ENCODE assay signal across 26 cellular contexts in genomic region chr9:121009657-121010056, GRCh38. TPM values are rescaled to one million over a fixed set of nuclear protein-coding genes. Genes with fewer than 3 reads are reported as not detected.
A peak's percentile ranks its signal among the peaks of the same experiment; 100 is the strongest.
DNase-seq lines count a peak whose midpoint lies in the region; ATAC-seq, FAIRE-seq and TF ChIP-seq lines count a peak whose summit lies in the region.
"Had no signal": no experiment of that assay in that cellular context is flagged by ENCODE, and none has a peak within 500 bp of the region (broad histone marks: within the 10 kb centered on the region; RNA-seq: fewer than 3 reads in every experiment).

No MANE protein-coding gene starts in this region.

- no peak overlapping the region for H4K91ac ChIP-seq in H1 (replicated peaks; ENCODE audit: insufficient read length, low read length)

- TF ChIP-seq CTCF in CD14-positive monocyte (IDR thresholded peaks at IDR 0.05) (no peak), H1 (IDR thresholded peaks at IDR 0.05; ENCODE audit: control extremely low read depth in 1 of 3, insufficient read depth in 1 of 3, low read depth in 1 of 3, low read length in 3 of 3) (no peak), nephron progenitor cell (IDR thresholded peaks at IDR 0.05) (no peak)

- H3K14ac ChIP-seq in H1 (ENCODE audit: insufficient read length), result no peak overlapping the region

- H3K27me3 ChIP-seq in H1 (replicated peaks in 1 of 4; ENCODE audit: control insufficient read depth in 3 of 4, extremely low read depth in 1 of 4, insufficient read depth in 3 of 4, low read length in 3 of 4), result no peaks in the 10 kb centered on the region
- H3K27me3 ChIP-seq: cardiac muscle cell, esophagus squamous epithelium, hepatocyte had no signal

- H3K4me3 Mint-ChIP-seq in CD14-positive monocyte (no peak overlapping the region), nephron progenitor cell (no peak overlapping the region)
- H3K4me3 Mint-ChIP-seq: activated naive CD4-positive, alpha-beta T cell treated with anti-CD3 and anti-CD28 coated beads, Interleukin-2, amount 10 ng/mL, durations not matched to agents 7 days and 5 days; activated T-cell treated with anti-CD3 and anti-CD28 coated beads, Interleukin-2, amount 50 U/mL, for 4 hours; CD4-positive, CD25-positive, alpha-beta regulatory T cell; T-helper 2 cell treated with Interferon-gamma antibody and Interleukin-4, amounts not matched to agents 5 μg/mL and 100 μg/mL, for 36 hours had no signal

- no peak overlapping the region for H2BK20ac ChIP-seq in H1 (ENCODE audit: low read length)

- no peak overlapping the region for H3K27ac ChIP-seq in H1 (ENCODE audit: low read depth, low read length)
- H3K27ac ChIP-seq: cardiac muscle cell, esophagus squamous epithelium, hepatocyte, SK-N-MC had no signal

- H3K4me1 Mint-ChIP-seq in CD14-positive monocyte, result peaks cover 9% of the 10 kb centered on the region
- H3K4me1 Mint-ChIP-seq in nephron progenitor cell, result peaks cover 8% of the 10 kb centered on the region
- H3K4me1 Mint-ChIP-seq: activated naive CD4-positive, alpha-beta T cell treated with anti-CD3 and anti-CD28 coated beads, Interleukin-2, amount 10 ng/mL, durations not matched to agents 7 days and 5 days had no signal

- 86% methylated on average over 3 of the region's 3 CpGs; no CpG with 5 or more reads in 1 of the 2 experiments for WGBS in H1 (ENCODE audit: extremely low coverage in 1 of 2, insufficient coverage in 1 of 2, insufficient read length in 1 of 2, insufficient replicate concordance in 2 of 2, low coverage in 1 of 2, low lambda C conversion rate in 2 of 2, missing lambda C conversion rate in 1 of 2), 2 experiments

- peak overlapping the region; percentile 89 for H2AFZ ChIP-seq in H1 (ENCODE audit: low read length)
- H2AFZ ChIP-seq: hepatocyte had no signal

- ATAC-seq in GM21360 (IDR thresholded peaks at IDR 0.05; ENCODE audit: unreplicated experiment), result no peak
- no peak for ATAC-seq in GM18868 (IDR thresholded peaks at IDR 0.05; ENCODE audit: unreplicated experiment)
- ATAC-seq: activated T-cell treated with anti-CD3 and anti-CD28 coated beads, Interleukin-2, amount 50 U/mL, for 4 hours; stimulated activated naive CD8-positive, alpha-beta T cell treated with anti-CD3 and anti-CD28 coated beads, Interleukin-15, Interleukin-2, amounts not matched to agents 100 U/mL and 50 U/mL, for 24 hours had no signal

- no peak overlapping the region for H4K5ac ChIP-seq in H1 (ENCODE audit: insufficient read length, low read depth, low read length)

- no peak for TF ChIP-seq RAD21 in H1 (IDR thresholded peaks at IDR 0.05 in 1 of 2, conservative IDR thresholded peaks at IDR 0.05 in 1 of 2; ENCODE audit: low read depth in 2 of 2, low read length in 2 of 2)

- H2BK5ac ChIP-seq in H1 (ENCODE audit: low read depth, low read length), result no peak overlapping the region

- H3K36me3 Mint-ChIP-seq in CD14-positive monocyte (peaks cover 8 to 13% of the 10 kb centered on the region in 2 donors), nephron progenitor cell (ENCODE audit: low read depth) (peaks cover 5% of the 10 kb centered on the region)
- H3K36me3 Mint-ChIP-seq: activated naive CD4-positive, alpha-beta T cell treated with anti-CD3 and anti-CD28 coated beads, Interleukin-2, amount 10 ng/mL, durations not matched to agents 7 days and 5 days had no signal

- H3K79me1 ChIP-seq in H1 (ENCODE audit: low read depth, low read length), result no peaks in the 10 kb centered on the region

- no peak for FAIRE-seq in H1 (lab: Jason Lieb, UNC)
- FAIRE-seq: frontal cortex had no signal

- no peak overlapping the region for H3K56ac ChIP-seq in H1 (replicated peaks; ENCODE audit: insufficient read length, low read depth, low read length)

- no peaks in the 10 kb centered on the region for H3K4me1 ChIP-seq in H1 (replicated peaks in 1 of 4; ENCODE audit: control insufficient read depth in 3 of 4, insufficient read depth in 4 of 4, low read length in 3 of 4)
- H3K4me1 ChIP-seq: esophagus squamous epithelium had no signal

- no peak overlapping the region for H3K23ac ChIP-seq in H1 (ENCODE audit: insufficient read length)

- H3K18ac ChIP-seq in H1 (ENCODE audit: extremely low read depth, low read length), result no peak overlapping the region

- H3K27ac Mint-ChIP-seq in CD14-positive monocyte, result peak overlapping the region in 1 of 7 donors; percentile 66
- no peak overlapping the region for H3K27ac Mint-ChIP-seq in nephron progenitor cell
- H3K27ac Mint-ChIP-seq: activated naive CD4-positive, alpha-beta T cell treated with anti-CD3 and anti-CD28 coated beads, Interleukin-2, amount 10 ng/mL, durations not matched to agents 7 days and 5 days; T-helper 2 cell treated with Interferon-gamma antibody and Interleukin-4, amounts not matched to agents 5 μg/mL and 100 μg/mL, for 36 hours had no signal

- no peak overlapping the region for H2BK15ac ChIP-seq in H1 (ENCODE audit: low read length)

- H4K8ac ChIP-seq in H1 (ENCODE audit: extremely low read depth, insufficient read depth, low read length), result no peak overlapping the region; the same call in 1 of the 2 replicates

- H2AK5ac ChIP-seq in H1 (ENCODE audit: low read depth, low read length), result no peak overlapping the region

- no peaks in the 10 kb centered on the region for H3K27me3 Mint-ChIP-seq in CD14-positive monocyte (ENCODE audit: low read depth in 3 of 3)
- H3K27me3 Mint-ChIP-seq in nephron progenitor cell (ENCODE audit: low read depth, poor library complexity), result peaks cover 9% of the 10 kb centered on the region
- H3K27me3 Mint-ChIP-seq: activated naive CD4-positive, alpha-beta T cell treated with anti-CD3 and anti-CD28 coated beads, Interleukin-2, amount 10 ng/mL, durations not matched to agents 7 days and 5 days; CD4-positive, CD25-positive, alpha-beta regulatory T cell had no signal

- CTCF ChIA-PET in H1 (lab: Charles Lee; ENCODE audit: partially characterized antibody), result interaction anchor here (1.7 kb wide), 1 partner anchor 28 kb away, joined by 4 read pairs; no protein-coding TSS in a partner anchor

- peak overlapping the region; percentile 84; the same call in 1 of the 2 replicates for H2BK12ac ChIP-seq in H1 (ENCODE audit: low read depth, low read length)

- no peak for TF ChIP-seq POLR2A in H1 (IDR thresholded peaks at IDR 0.05; ENCODE audit: control extremely low read depth in 1 of 2, low read depth in 2 of 2, low read length in 2 of 2)

- H3K4me2 ChIP-seq in H1 (ENCODE audit: insufficient read depth in 1 of 2, low read depth in 2 of 2, low read length in 2 of 2), result no peak overlapping the region
- H3K4me2 ChIP-seq: hepatocyte, smooth muscle cell had no signal

- no peak overlapping the region for H3K4me3 ChIP-seq in H1 (ENCODE audit: extremely low read depth in 1 of 4, insufficient read depth in 2 of 4, low read depth in 3 of 4, low read length in 4 of 4)
- H3K4me3 ChIP-seq: cardiac muscle cell, esophagus squamous epithelium, hepatocyte, SK-N-MC, smooth muscle cell had no signal

- no peaks in the 10 kb centered on the region for H3K79me2 ChIP-seq in H1 (ENCODE audit: control insufficient read depth in 1 of 2, insufficient read depth in 2 of 2, low read length in 2 of 2)
- H3K79me2 ChIP-seq: hepatocyte had no signal

- intact Hi-C loops in CD14-positive monocyte (cut with micrococcal nuclease), result no loop called here

- DNase-seq in CD14-positive monocyte (ENCODE audit: low spot score) (peak; percentile 51), GDM1 (lab: John Stamatoyannopoulos, UW) (peak; percentile 39), SKM-1 (lab: John Stamatoyannopoulos, UW; ENCODE audit: unreplicated experiment) (peak; percentile 8), H1 (ENCODE audit: low read depth in 1 of 2, low spot score in 2 of 2) (no peak), nephron progenitor cell (no peak)
- DNase-seq: activated CD4-positive, CD25-positive, alpha-beta regulatory T cell; activated CD8-positive, alpha-beta memory T cell treated with anti-CD3 and anti-CD28 coated beads for 24 hours; activated naive CD4-positive, alpha-beta T cell treated with anti-CD3 and anti-CD28 coated beads, Interleukin-2, amount 10 ng/mL, durations not matched to agents 7 days and 5 days; activated T-cell treated with anti-CD3 and anti-CD28 coated beads, Interleukin-2, amount 50 U/mL, for 4 hours; anterior cingulate cortex; CD4-positive, CD25-positive, alpha-beta regulatory T cell; cortex of kidney; esophagus squamous epithelium; mesendoderm; MM.1S; NCI-H510A; stimulated activated CD4-positive, alpha-beta T cell treated with anti-CD3 and anti-CD28 coated beads, Interleukin-4, amount 100 ng/mL, for 1 hour; stimulated activated naive CD8-positive, alpha-beta T cell treated with anti-CD3 and anti-CD28 coated beads, Interleukin-15, Interleukin-2, amounts not matched to agents 100 U/mL and 50 U/mL, for 24 hours had no signal

- H3K9me3 ChIP-seq in H1 (ENCODE audit: insufficient read depth in 2 of 2, low read depth in 1 of 2, low read length in 1 of 2), result no peaks in the 10 kb centered on the region
- H3K9me3 ChIP-seq: esophagus squamous epithelium had no signal

- no peaks in the 10 kb centered on the region for H4K20me1 ChIP-seq in H1 (replicated peaks in 1 of 2; ENCODE audit: control insufficient read depth in 1 of 2, insufficient read depth in 2 of 2, low read length in 2 of 2)

- no peaks in the 10 kb centered on the region for H3K9me3 Mint-ChIP-seq in CD14-positive monocyte
- no peaks in the 10 kb centered on the region for H3K9me3 Mint-ChIP-seq in nephron progenitor cell
- H3K9me3 Mint-ChIP-seq: activated naive CD4-positive, alpha-beta T cell treated with anti-CD3 and anti-CD28 coated beads, Interleukin-2, amount 10 ng/mL, durations not matched to agents 7 days and 5 days; activated T-cell treated with anti-CD3 and anti-CD28 coated beads, Interleukin-2, amount 50 U/mL, for 4 hours; T-helper 2 cell treated with Interferon-gamma antibody and Interleukin-4, amounts not matched to agents 5 μg/mL and 100 μg/mL, for 36 hours had no signal

- POLR2A ChIA-PET in H1 (lab: Charles Lee; ENCODE audit: partially characterized antibody), result interaction anchor here (0.7 kb wide), 1 partner anchor 113 kb away, joined by 3 read pairs; no protein-coding TSS in a partner anchor

- no peak for TF ChIP-seq EP300 in H1 (IDR thresholded peaks at IDR 0.05; ENCODE audit: borderline replicate concordance in 1 of 2, low read depth in 2 of 2, low read length in 2 of 2)

- no peaks in the 10 kb centered on the region for H3K23me2 ChIP-seq in H1 (ENCODE audit: low read depth, low read length)

- no peak overlapping the region for H3K9ac ChIP-seq in H1 (replicated peaks in 1 of 4; ENCODE audit: extremely low read depth in 1 of 4, low read depth in 3 of 4, low read length in 3 of 4)

- no peaks in the 10 kb centered on the region for H3K36me3 ChIP-seq in H1 (ENCODE audit: control insufficient read depth in 2 of 4, insufficient read depth in 4 of 4, low read length in 3 of 4)
- H3K36me3 ChIP-seq: cardiac muscle cell had no signal

- no peak overlapping the region for H2BK120ac ChIP-seq in H1 (replicated peaks; ENCODE audit: low read depth, low read length)

- H3K4ac ChIP-seq in H1 (replicated peaks; ENCODE audit: insufficient read length, low read depth, low read length), result no peak overlapping the region

RNA-seq across cellular contexts. Expression of gene C5, which starts 40.4 kb away (rescaled TPM):
- polyA plus RNA-seq in CD14-positive monocyte, result 1 to 10 TPM in 1 of 2 donors, under 1 TPM in 1; 0.66 to 1.2 TPM
- 0.15 and 0.24 TPM in 2 replicates for total RNA-seq in H1 (2021; fragmentation: NEBNext Ultra II Directional; extraction: Animal tissue kit (Norgen Biotek cat#: 25700))
- 0.35 and 0.46 TPM in 2 replicates for polyA plus RNA-seq in H1 (2011; rRNA removed)
- polyA plus RNA-seq in H1 (2011; cell fraction: cytosol; rRNA removed), result 0.58 TPM
- polyA plus RNA-seq in H1 (2011; cell fraction: nucleus; rRNA removed), result 0.50 TPM
- polyA plus RNA-seq in H1 (2012, experiment 1 of 2), result 0.15 to 0.68 TPM (median 0.42 TPM) in 4 replicates
- polyA plus RNA-seq in H1 (2012, experiment 2 of 2), result 0.03 TPM
- polyA plus RNA-seq in H1 (2013, experiment 1 of 2), result 0.26 TPM
- 0.09 TPM for polyA plus RNA-seq in H1 (2013, experiment 2 of 2)
- 0.28 and 0.54 TPM in 2 replicates for polyA minus RNA-seq in H1 (2011; rRNA and poly(A)+ RNA removed)
- polyA minus RNA-seq in H1 (2011; cell fraction: cytosol; rRNA and poly(A)+ RNA removed), result not detected
- 1.3 TPM for polyA minus RNA-seq in H1 (2011; cell fraction: nucleus; rRNA and poly(A)+ RNA removed)

Comparison
In these comparisons a context has a peak if more than half of its experiments do, and no peak if none do; other contexts are left out.
1. DNase-seq: peak in CD14-positive monocyte (single experiment), GDM1 (single experiment) and SKM-1 (single experiment); none in H1 (0 of 2) and nephron progenitor cell (single experiment).